ENCODE assay signal across 8 cellular contexts in the genomic region with DNA sequence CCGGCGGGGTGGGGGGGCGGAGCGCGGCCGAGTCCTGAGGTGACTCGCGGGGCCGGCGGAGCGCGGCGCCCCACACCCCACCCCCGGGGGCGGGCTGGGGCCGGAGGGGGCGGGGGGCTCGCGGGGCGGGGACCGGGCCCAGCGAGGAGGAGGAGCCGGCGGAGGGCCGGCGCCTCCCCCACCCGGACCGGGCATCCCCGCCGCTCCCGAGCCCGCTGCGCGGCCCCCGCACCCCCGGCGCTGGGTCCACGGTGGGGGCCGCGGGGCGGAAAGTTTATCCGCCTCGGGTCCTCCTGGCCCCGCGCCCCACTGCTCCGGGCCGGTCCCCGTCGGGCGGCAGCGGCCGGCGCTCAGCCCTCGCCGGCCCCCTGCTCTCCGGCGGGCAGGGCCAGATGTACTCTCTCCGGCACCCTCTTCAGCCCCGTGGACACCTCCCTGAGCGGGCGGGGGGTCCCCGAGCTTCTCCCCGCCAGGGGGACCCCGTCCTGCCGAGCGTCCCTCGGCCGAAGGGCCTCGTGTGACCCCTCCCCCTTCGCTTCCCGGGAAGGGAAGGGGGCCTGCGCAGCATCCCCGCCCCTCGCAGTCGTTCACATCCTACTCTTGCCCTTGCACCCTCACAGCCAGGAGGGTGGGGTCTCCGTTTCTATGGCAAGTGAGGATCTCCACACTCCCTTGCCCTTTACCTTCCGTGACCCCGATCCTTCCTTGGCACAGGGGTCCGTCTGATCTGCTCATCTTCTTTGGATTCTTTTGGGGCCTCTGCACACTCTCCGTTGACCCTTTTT. TPM values are rescaled to one million over a fixed set of nuclear protein-coding genes. Genes with fewer than 3 reads are reported as not detected.
A peak's percentile ranks its signal among the peaks of the same experiment; 100 is the strongest.
DNase-seq lines count a peak whose midpoint lies in the region; ATAC-seq and TF ChIP-seq lines count a peak whose summit lies in the region.

No MANE protein-coding gene starts in this region.

- H3K9me3 Mint-ChIP-seq in Calu3 (ENCODE audit: low read depth, unreplicated experiment): no peaks in the 10 kb centered on the region

- H3K36me3 ChIP-seq in kidney epithelial cell (ENCODE audit: control insufficient read depth, insufficient read depth, low read length): no peaks in the 10 kb centered on the region

- H3K27ac ChIP-seq in caudate nucleus (ENCODE audit: low read depth, low read length): peak overlapping the region; percentile 67

- peaks cover 38% of the 10 kb centered on the region for H3K4me1 Mint-ChIP-seq in Calu3 (ENCODE audit: low read depth, unreplicated experiment)

- peaks cover 36% of the 10 kb centered on the region for H3K36me3 Mint-ChIP-seq in Calu3 (ENCODE audit: insufficient read depth, unreplicated experiment)

- no peaks in the 10 kb centered on the region for H3K27me3 Mint-ChIP-seq in Calu3 (ENCODE audit: unreplicated experiment)

- ATAC-seq in HG02798 (IDR thresholded peaks at IDR 0.05; ENCODE audit: poor library complexity, unreplicated experiment) (peak; percentile 20), HG03095 (IDR thresholded peaks at IDR 0.05; ENCODE audit: unreplicated experiment) (no peak)

- H3K27me3 ChIP-seq in kidney epithelial cell (ENCODE audit: control insufficient read depth, insufficient read depth, low read length): no peaks in the 10 kb centered on the region

- CTCF ChIA-PET in Calu3 (lab: Charles Lee): no interaction called here

- DNase-seq in Calu3: peak; percentile 38
- peak; percentile 46 for DNase-seq in T-helper 22 cell (ENCODE audit: low read depth)
- peak in 18 of 61 donors; percentile 22 to 76 (median 39) for DNase-seq in caudate nucleus (lab: John Stamatoyannopoulos, UW)
- DNase-seq in kidney epithelial cell (ENCODE audit: low read depth): no peak
- DNase-seq in stimulated activated CD4-positive, alpha-beta T cell treated with anti-CD3 and anti-CD28 coated beads, Interleukin-2, amount 100 ng/mL, for 4 hours (ENCODE audit: low read depth): peak; percentile 8
- no peak for DNase-seq in middle frontal gyrus (ENCODE audit: extremely low spot score, low spot score)

- H3K4me3 ChIP-seq in kidney epithelial cell (ENCODE audit: low read depth, low read length): peak overlapping the region; percentile 59

- intact Hi-C loops in Calu3 (cut with micrococcal nuclease; ENCODE audit: unreplicated experiment): no loop called here

- BruUV-seq in Calu3 (replicated peaks; lab: Mats Ljungman, UMichigan): no TSS peak

- peak overlapping the region; percentile 51 for H3K27ac Mint-ChIP-seq in Calu3 (ENCODE audit: unreplicated experiment)

- TF ChIP-seq CTCF in Calu3 (IDR thresholded peaks at IDR 0.05; ENCODE audit: unreplicated experiment) (peak; percentile 14), kidney epithelial cell (IDR thresholded peaks at IDR 0.05; ENCODE audit: insufficient read depth, low read length, poor library complexity, severe bottlenecking) (no peak)

- H3K4me3 Mint-ChIP-seq in Calu3 (ENCODE audit: low read depth, unreplicated experiment): peak overlapping the region; percentile 73

RNA-seq across cellular contexts. Expression of a gene that starts 0.7 kb away (rescaled TPM):
- total RNA-seq in Calu3 (2022) (50.3 and 55.1 TPM in 2 replicates), kidney epithelial cell (74.6 and 76.5 TPM in 2 replicates)

Comparison
In these comparisons a context has a peak if more than half of its experiments do, and no peak if none do; other contexts are left out.
1. DNase-seq: peak in Calu3 (single experiment), T-helper 22 cell (single experiment) and stimulated activated CD4-positive, alpha-beta T cell treated with anti-CD3 and anti-CD28 coated beads, Interleukin-2, amount 100 ng/mL, for 4 hours (single experiment); none in kidney epithelial cell (single experiment) and middle frontal gyrus (single experiment).